24 cellular contexts compared by ENCODE assay signal in genomic region chr9:77175152-77175551, GRCh38.
"Had no signal": no experiment of that assay in that cellular context is flagged by ENCODE, and none has a peak within 500 bp of the region (broad histone marks: within the 10 kb centered on the region; RNA-seq: fewer than 3 reads in every experiment).

No MANE protein-coding gene starts in this region.

- H3K79me2 ChIP-seq: parathyroid adenoma had no signal

- H3K36me3 Mint-ChIP-seq: naive B cell had no signal

- H3K4me2 ChIP-seq: smooth muscle cell had no signal

- H3K9me3 Mint-ChIP-seq: activated naive CD4-positive, alpha-beta T cell treated with anti-CD3 and anti-CD28 coated beads, Interleukin-2, amount 50 U/mL, for 72 hours; activated T-cell treated with anti-CD3 and anti-CD28 coated beads, Interleukin-2, amount 50 U/mL, for 72 hours; stimulated activated effector memory CD8-positive, alpha-beta T cell treated with anti-CD3 and anti-CD28 coated beads, Interleukin-12 subunit alpha, Interleukin-12 subunit beta, amount 100 ng/mL, for 72 hours had no signal

- H3K27ac Mint-ChIP-seq: activated naive CD4-positive, alpha-beta T cell treated with anti-CD3 and anti-CD28 coated beads, Interleukin-2, amount 50 U/mL, for 72 hours; stimulated activated effector memory CD8-positive, alpha-beta T cell treated with anti-CD3 and anti-CD28 coated beads, Interleukin-12 subunit alpha, Interleukin-12 subunit beta, amount 100 ng/mL, for 72 hours had no signal

- DNase-seq: activated CD4-positive, alpha-beta T cell treated with anti-CD3 and anti-CD28 coated beads, Interleukin-2, amount 50 U/mL, for 4 hours; activated CD4-positive, CD25-positive, alpha-beta regulatory T cell treated with anti-CD3 and anti-CD28 coated beads, Interleukin-2, amount 50 U/mL, for 72 hours; activated effector memory CD4-positive, alpha-beta T cell treated with anti-CD3 and anti-CD28 coated beads, Interleukin-2, amount 50 U/mL, for 16 hours; activated T-cell treated with anti-CD3 and anti-CD28 coated beads, Interleukin-2, amount 50 U/mL, for 72 hours; adrenal gland; effector CD4-positive, alpha-beta T cell; gastrocnemius medialis; head of caudate nucleus; kidney; left lung; mucosa of descending colon; naive B cell; right lobe of liver; stimulated activated CD4-positive, alpha-beta T cell treated with anti-CD3 and anti-CD28 coated beads, Interleukin-4, amount 100 ng/mL, for 24 hours; T-helper 2 cell; upper lobe of left lung had no signal

- H3K9me3 ChIP-seq: adrenal gland, gastrocnemius medialis, left lung, mucosa of descending colon, right lobe of liver, thoracic aorta, upper lobe of left lung had no signal

- H3K27me3 Mint-ChIP-seq: naive B cell had no signal

- H3K4me1 ChIP-seq: parathyroid adenoma had no signal

- ATAC-seq: activated naive CD4-positive, alpha-beta T cell treated with anti-CD3 and anti-CD28 coated beads, Interleukin-2, amount 50 U/mL, for 72 hours; activated T-cell treated with anti-CD3 and anti-CD28 coated beads, Interleukin-2, amount 50 U/mL, for 72 hours; esophagus mucosa; gastrocnemius medialis; left lung; mucosa of descending colon; right lobe of liver; stimulated activated effector memory CD8-positive, alpha-beta T cell treated with anti-CD3 and anti-CD28 coated beads, Interleukin-12 subunit alpha, Interleukin-12 subunit beta, amount 100 ng/mL, for 72 hours had no signal

- H3K4me3 ChIP-seq: adrenal gland, gastrocnemius medialis, left lung, mucosa of descending colon, right lobe of liver, smooth muscle cell, thoracic aorta, upper lobe of left lung had no signal

- H3K27me3 ChIP-seq: adrenal gland, gastrocnemius medialis, left lung, right lobe of liver, upper lobe of left lung had no signal

- H3K9ac ChIP-seq: parathyroid adenoma had no signal

- H3K36me3 ChIP-seq: adrenal gland, gastrocnemius medialis, left lung, right lobe of liver, thoracic aorta, upper lobe of left lung had no signal

- H3K27ac ChIP-seq: adrenal gland, gastrocnemius medialis, left lung, parathyroid adenoma, right lobe of liver, thoracic aorta, upper lobe of left lung had no signal

- H2AFZ ChIP-seq: parathyroid adenoma had no signal

- FAIRE-seq: bronchial epithelial cell, kidney, TTC549 had no signal

- H3K4me3 Mint-ChIP-seq: stimulated activated effector memory CD8-positive, alpha-beta T cell treated with anti-CD3 and anti-CD28 coated beads, Interleukin-12 subunit alpha, Interleukin-12 subunit beta, amount 100 ng/mL, for 72 hours had no signal
